9 cellular contexts compared by ENCODE assay signal in genomic region chr4:17385403-17385802, GRCh38.
DNase-seq lines count a peak whose midpoint lies in the region; ATAC-seq and TF ChIP-seq lines count a peak whose summit lies in the region.
"Had no signal": no experiment of that assay in that cellular context is flagged by ENCODE, and none has a peak within 500 bp of the region (broad histone marks: within the 10 kb centered on the region; RNA-seq: fewer than 3 reads in every experiment).

No MANE protein-coding gene starts in this region.

- DNase-seq in NCI-H748 (lab: John Stamatoyannopoulos, UW; ENCODE audit: unreplicated experiment) (peak; percentile 12), NCI-H748 treated with DMSO at 0.1 percent for 48 hours (lab: John Stamatoyannopoulos, UW) (no peak), NCI-H2029 (lab: John Stamatoyannopoulos, UW) (peak; percentile 47), fibroblast of gingiva (ENCODE audit: low read depth) (peak; percentile 22), GM23338 (ENCODE audit: low spot score) (no peak)
- DNase-seq in stimulated activated naive B cell treated with anti-CD40 and anti-IgM and Interleukin-4, amounts not matched to agents 10 μg/mL and 1 μg/mL and 100 μg/mL, for 72 hours, result no peak
- DNase-seq in activated effector memory CD4-positive, alpha-beta T cell treated with Interleukin-2 at 50 U/mL for 16 hours, result no peak

- TF ChIP-seq CTCF in GM23338 (conservative IDR thresholded peaks at IDR 0.05; ENCODE audit: low read depth in 2 of 2), result no peak

- no peaks in the 10 kb centered on the region for H3F3A ChIP-seq in GM23338 (replicated peaks; ENCODE audit: low read depth)

- H3K27me3 ChIP-seq in GM23338 (ENCODE audit: insufficient read depth), result no peaks in the 10 kb centered on the region

- no peaks in the 10 kb centered on the region for H3K79me2 ChIP-seq in GM23338 (replicated peaks; ENCODE audit: insufficient read depth)

- no peak overlapping the region for H3K4me3 ChIP-seq in GM23338

- H3K27ac ChIP-seq in GM23338 (ENCODE audit: low read depth), result no peak overlapping the region
- H3K27ac ChIP-seq: C4-2B had no signal

- no peaks in the 10 kb centered on the region for H3K36me3 ChIP-seq in GM23338 (ENCODE audit: insufficient read depth)

- no peaks in the 10 kb centered on the region for H3K4me1 ChIP-seq in GM23338 (ENCODE audit: insufficient read depth)

- H3K9me3 Mint-ChIP-seq in GM23338, result no peaks in the 10 kb centered on the region
- peaks cover 7 to 9% of the 10 kb centered on the region in 2 donors for H3K9me3 Mint-ChIP-seq in stimulated activated naive B cell treated with anti-CD40 and anti-IgM and Interleukin-4, amounts not matched to agents 10 μg/mL and 1 μg/mL and 100 μg/mL, for 72 hours

- no peaks in the 10 kb centered on the region for H3K27me3 Mint-ChIP-seq in GM23338 (ENCODE audit: insufficient read depth, low read depth, poor library complexity)
- H3K27me3 Mint-ChIP-seq in stimulated activated naive B cell treated with anti-CD40 and anti-IgM and Interleukin-4, amounts not matched to agents 10 μg/mL and 1 μg/mL and 100 μg/mL, for 72 hours, result peaks cover 0 to 4% of the 10 kb centered on the region in 2 donors

- no peak overlapping the region for H3K4me3 Mint-ChIP-seq in GM23338
- no peak overlapping the region for H3K4me3 Mint-ChIP-seq in stimulated activated naive B cell treated with anti-CD40 and anti-IgM and Interleukin-4, amounts not matched to agents 10 μg/mL and 1 μg/mL and 100 μg/mL, for 72 hours

- H3K4me2 ChIP-seq in GM23338, result no peak overlapping the region

- H2AFZ ChIP-seq in GM23338, result no peak overlapping the region

- H3K27ac Mint-ChIP-seq in GM23338, result no peak overlapping the region
- no peak overlapping the region for H3K27ac Mint-ChIP-seq in stimulated activated naive B cell treated with anti-CD40 and anti-IgM and Interleukin-4, amounts not matched to agents 10 μg/mL and 1 μg/mL and 100 μg/mL, for 72 hours

- H3K4me1 Mint-ChIP-seq in GM23338, result no peaks in the 10 kb centered on the region
- peaks cover 2 to 10% of the 10 kb centered on the region in 2 donors for H3K4me1 Mint-ChIP-seq in stimulated activated naive B cell treated with anti-CD40 and anti-IgM and Interleukin-4, amounts not matched to agents 10 μg/mL and 1 μg/mL and 100 μg/mL, for 72 hours

- H3K36me3 Mint-ChIP-seq in GM23338 (ENCODE audit: low read depth), result no peaks in the 10 kb centered on the region
- H3K36me3 Mint-ChIP-seq in stimulated activated naive B cell treated with anti-CD40 and anti-IgM and Interleukin-4, amounts not matched to agents 10 μg/mL and 1 μg/mL and 100 μg/mL, for 72 hours, result peaks cover 0 to 2% of the 10 kb centered on the region in 2 donors

- H3K9me2 ChIP-seq in GM23338 (ENCODE audit: insufficient read depth), result no peaks in the 10 kb centered on the region

- ATAC-seq in GM21619 (IDR thresholded peaks at IDR 0.05; ENCODE audit: unreplicated experiment) (peak; percentile 72), GM23338 (no peak)
- ATAC-seq in stimulated activated naive B cell treated with anti-CD40 and anti-IgM and Interleukin-4, amounts not matched to agents 10 μg/mL and 1 μg/mL and 100 μg/mL, for 72 hours (replicated peaks), result no peak

- H4K20me1 ChIP-seq in GM23338 (replicated peaks; ENCODE audit: insufficient read depth), result no peaks in the 10 kb centered on the region

TF ChIP-seq in GM23338, 12 proteins besides CTCF, POLR2A, EP300 and RAD21 (continues in another document):
- TF ChIP-seq STAT1 (IDR thresholded peaks at IDR 0.05; ENCODE audit: unreplicated experiment), result no peak
- TF ChIP-seq EZH2 (IDR thresholded peaks at IDR 0.05; ENCODE audit: low read depth, unreplicated experiment), result no peak
- TF ChIP-seq ZNF462 (CRISPR knock-in tag; IDR thresholded peaks at IDR 0.05), result no peak
- no peak for TF ChIP-seq ETS1 (IDR thresholded peaks at IDR 0.05)
- TF ChIP-seq POLR2AphosphoS5 (IDR thresholded peaks at IDR 0.05; ENCODE audit: low read depth), result no peak
- no peak for TF ChIP-seq CREB1 (CRISPR knock-in tag; IDR thresholded peaks at IDR 0.05; ENCODE audit: low read depth)

Comparison
In these comparisons a context has a peak if more than half of its experiments do, and no peak if none do; other contexts are left out.
1. DNase-seq: peak in NCI-H748 (single experiment), NCI-H2029 (single experiment) and fibroblast of gingiva (single experiment); none in NCI-H748 treated with DMSO at 0.1 percent for 48 hours (single experiment), GM23338 (single experiment), stimulated activated naive B cell treated with anti-CD40 and anti-IgM and Interleukin-4, amounts not matched to agents 10 μg/mL and 1 μg/mL and 100 μg/mL, for 72 hours (single experiment) and activated effector memory CD4-positive, alpha-beta T cell treated with Interleukin-2 at 50 U/mL for 16 hours (single experiment).